Comparison of ENCODE assay signal across 1 cellular context in the genomic region with DNA sequence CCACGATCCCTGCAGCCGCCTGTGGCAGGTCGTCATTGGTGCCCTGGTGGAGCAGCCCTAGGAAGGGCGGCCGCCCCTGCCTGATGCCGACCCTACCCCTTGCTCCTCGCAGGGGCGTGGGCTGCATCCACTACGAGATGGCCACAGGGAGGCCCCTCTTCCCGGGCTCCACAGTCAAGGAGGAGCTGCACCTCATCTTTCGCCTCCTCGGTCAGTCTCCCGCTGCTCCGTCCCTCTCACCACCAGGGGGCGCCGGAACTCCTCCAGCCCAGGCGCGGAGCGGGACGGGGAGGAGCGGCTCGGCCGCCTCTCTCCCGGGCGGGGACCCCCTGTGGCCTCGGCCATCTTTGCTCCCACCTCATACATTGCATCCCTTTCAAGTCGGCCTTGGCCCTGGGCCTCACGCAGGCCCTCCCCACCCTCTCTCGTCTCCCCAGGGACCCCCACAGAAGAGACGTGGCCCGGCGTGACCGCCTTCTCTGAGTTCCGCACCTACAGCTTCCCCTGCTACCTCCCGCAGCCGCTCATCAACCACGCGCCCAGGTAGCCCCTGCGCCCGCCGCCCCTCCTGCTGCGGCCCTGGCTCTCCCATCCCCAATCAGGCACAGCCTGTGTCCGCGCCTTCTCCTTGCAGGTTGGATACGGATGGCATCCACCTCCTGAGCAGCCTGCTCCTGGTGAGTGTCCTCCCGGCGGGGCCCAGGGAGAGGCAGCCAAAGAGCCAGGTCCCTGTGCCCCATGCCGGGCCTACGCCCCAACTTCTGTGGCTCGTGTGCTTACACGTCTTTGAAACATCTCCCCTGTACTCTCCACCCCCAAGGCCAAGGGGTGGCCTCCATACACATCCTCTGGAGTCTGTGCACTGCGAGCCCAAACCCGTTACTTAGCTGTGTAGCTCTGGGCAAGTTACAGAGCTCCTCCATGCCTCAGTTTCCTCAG.
TF ChIP-seq lines count a peak whose summit lies in the region.

No MANE protein-coding gene starts in this region.

TF ChIP-seq in GM12878, 131 proteins besides CTCF, POLR2A, EP300 and RAD21 (continued from another document):
- TF ChIP-seq, protein P1, sequence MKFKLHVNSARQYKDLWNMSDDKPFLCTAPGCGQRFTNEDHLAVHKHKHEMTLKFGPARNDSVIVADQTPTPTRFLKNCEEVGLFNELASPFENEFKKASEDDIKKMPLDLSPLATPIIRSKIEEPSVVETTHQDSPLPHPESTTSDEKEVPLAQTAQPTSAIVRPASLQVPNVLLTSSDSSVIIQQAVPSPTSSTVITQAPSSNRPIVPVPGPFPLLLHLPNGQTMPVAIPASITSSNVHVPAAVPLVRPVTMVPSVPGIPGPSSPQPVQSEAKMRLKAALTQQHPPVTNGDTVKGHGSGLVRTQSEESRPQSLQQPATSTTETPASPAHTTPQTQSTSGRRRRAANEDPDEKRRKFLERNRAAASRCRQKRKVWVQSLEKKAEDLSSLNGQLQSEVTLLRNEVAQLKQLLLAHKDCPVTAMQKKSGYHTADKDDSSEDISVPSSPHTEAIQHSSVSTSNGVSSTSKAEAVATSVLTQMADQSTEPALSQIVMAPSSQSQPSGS (IDR thresholded peaks at IDR 0.05; ENCODE audit: low read length), result no peak
- TF ChIP-seq YY1 (IDR thresholded peaks at IDR 0.05; ENCODE audit: low read depth, low read length) (peak; percentile 75; the same call in 1 of the 2 replicates), LARP7 (IDR thresholded peaks at IDR 0.05) (peak; percentile 53; the same call in 1 of the 2 replicates), HCFC1 (IDR thresholded peaks at IDR 0.05; ENCODE audit: low read length) (0 out of 2 replicates have a peak, but pooled peaks have one; percentile 13), ASH2L (IDR thresholded peaks at IDR 0.05; ENCODE audit: borderline replicate concordance, low read depth) (no peak), NBN (IDR thresholded peaks at IDR 0.05) (0 out of 2 replicates have a peak, but pooled peaks have one; percentile 29), GATAD2B (conservative IDR thresholded peaks at IDR 0.05; ENCODE audit: low read depth) (0 out of 2 replicates have a peak, but pooled peaks have one; percentile 72), SMARCA5 (IDR thresholded peaks at IDR 0.05) (peak; percentile 56; the same call in 1 of the 2 replicates), RB1 (IDR thresholded peaks at IDR 0.05; ENCODE audit: borderline replicate concordance) (peak; percentile 71; the same call in 1 of the 2 replicates), SMC3 (IDR thresholded peaks at IDR 0.05; ENCODE audit: borderline replicate concordance, low read length) (peak; percentile 86), IKZF2 (IDR thresholded peaks at IDR 0.05) (no peak), CHD2 (IDR thresholded peaks at IDR 0.05; ENCODE audit: borderline replicate concordance, low read depth, low read length) (0 out of 2 replicates have a peak, but pooled peaks have one; percentile 33), FOXM1 (IDR thresholded peaks at IDR 0.05; ENCODE audit: low read depth, low read length) (no peak)
